Comparison of ENCODE assay signal across 8 cellular contexts in the genomic region with DNA sequence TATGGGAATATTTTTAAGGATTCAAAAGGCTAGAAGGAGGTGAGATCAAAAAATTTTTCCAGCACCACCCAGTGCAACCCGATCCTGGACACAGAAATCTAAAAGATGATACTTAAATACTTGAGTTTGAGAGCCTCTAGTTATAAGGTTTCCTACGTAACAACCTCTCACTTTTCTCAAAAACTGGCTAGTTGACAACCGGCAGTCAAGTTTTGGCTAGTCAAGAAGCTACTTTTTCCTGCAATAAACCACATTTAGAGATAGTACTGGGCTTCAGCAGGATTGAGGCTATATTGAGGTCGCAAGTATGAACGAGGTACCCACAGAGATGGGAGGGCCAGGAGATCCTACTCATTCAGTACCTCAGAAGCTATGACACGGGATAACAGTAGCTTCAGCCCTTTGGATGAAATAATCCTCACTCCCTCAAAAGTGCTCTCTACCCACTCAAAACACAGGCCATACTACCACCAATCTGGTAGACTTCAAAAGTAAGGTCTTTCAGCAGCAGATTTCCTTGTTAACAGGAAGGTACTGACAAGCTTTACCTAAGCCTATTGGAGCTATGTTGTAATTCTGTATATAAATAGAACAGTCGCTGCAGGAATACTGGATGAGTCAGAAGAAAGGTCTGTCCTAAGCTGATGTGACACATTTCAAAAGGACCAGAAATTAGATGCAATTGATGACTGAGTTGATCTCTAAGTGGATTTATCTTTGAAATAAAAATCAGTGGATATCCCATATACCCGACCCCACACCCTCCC. TPM values are rescaled to one million over a fixed set of nuclear protein-coding genes. Genes with fewer than 3 reads are reported as not detected.
DNase-seq lines count a peak whose midpoint lies in the region; ATAC-seq, FAIRE-seq and TF ChIP-seq lines count a peak whose summit lies in the region.

No MANE protein-coding gene starts in this region.

- dilution Hi-C loops in keratinocyte (cut with MboI; ENCODE audit: extremely low pct_ligation_motif_present, low sequenced_read_pairs): no loop called here

- peak overlapping the region; percentile 74 for H3K9ac ChIP-seq in keratinocyte (ENCODE audit: control insufficient read depth, extremely low read depth, insufficient read depth, low read length)

- H3K27ac ChIP-seq in keratinocyte (ENCODE audit: control insufficient read depth, insufficient read depth, low read length) (no peak overlapping the region), uterus (peak overlapping the region; percentile 92 to 94)

- no peak overlapping the region for H2AFZ ChIP-seq in keratinocyte (ENCODE audit: control insufficient read depth, low read length)

- ATAC-seq in left lobe of liver (no peak), GM18909 (IDR thresholded peaks at IDR 0.05; ENCODE audit: poor library complexity, unreplicated experiment) (no peak)

- H3K4me2 ChIP-seq in keratinocyte (ENCODE audit: control insufficient read depth, extremely low read depth, insufficient read depth, low read depth, low read length): peak overlapping the region; percentile 90

- intact Hi-C loops in uterus (cut with DNase I; ENCODE audit: low total_unique reads): no loop called here

- TF ChIP-seq CTCF in keratinocyte (optimal IDR thresholded peaks at IDR 0.05 in 1 of 3, IDR thresholded peaks at IDR 0.05 in 1 of 3, conservative IDR thresholded peaks at IDR 0.05 in 1 of 3; ENCODE audit: extremely low read depth in 1 of 3, insufficient read depth in 2 of 3, low read length in 3 of 3): no peak
- no peak for TF ChIP-seq CTCF in uterus (IDR thresholded peaks at IDR 0.05)

- H3K4me3 ChIP-seq in keratinocyte (ENCODE audit: control insufficient read depth in 2 of 3, extremely low read depth in 1 of 3, insufficient read depth in 2 of 3, low read depth in 1 of 3, low read length in 3 of 3) (peak overlapping the region in 2 of 3 experiments; percentile 76 to 83), uterus (no peak overlapping the region)

- no peaks in the 10 kb centered on the region for H3K9me3 ChIP-seq in keratinocyte (ENCODE audit: control insufficient read depth, low read depth, low read length)
- no peaks in the 10 kb centered on the region for H3K9me3 ChIP-seq in uterus

- H3K79me2 ChIP-seq in keratinocyte (ENCODE audit: control insufficient read depth, insufficient read depth, low read length): peaks cover 31% of the 10 kb centered on the region

- H3K36me3 ChIP-seq in keratinocyte (ENCODE audit: control insufficient read depth in 2 of 2, extremely low read depth in 1 of 2, insufficient read depth in 2 of 2, low read length in 2 of 2): no peaks in the 10 kb centered on the region
- no peaks in the 10 kb centered on the region for H3K36me3 ChIP-seq in uterus

- TF ChIP-seq POLR2A in uterus (IDR thresholded peaks at IDR 0.05): no peak

- FAIRE-seq in keratinocyte (lab: Jason Lieb, UNC): no peak

- no peaks in the 10 kb centered on the region for H4K20me1 ChIP-seq in keratinocyte (ENCODE audit: control insufficient read depth, extremely low read depth, insufficient read depth, low read length)

- peak; percentile 12 for DNase-seq in stimulated activated CD4-positive, alpha-beta T cell treated with anti-CD3 and anti-CD28 coated beads, Interleukin-15, amount 100 ng/mL, for 24 hours
- DNase-seq in stimulated activated CD4-positive, alpha-beta T cell treated with anti-CD3 and anti-CD28 coated beads, Interleukin-2, amount 100 ng/mL, for 48 hours: no peak
- DNase-seq in amniotic epithelial cell (ENCODE audit: low read depth): peak; percentile 46
- no peak for DNase-seq in keratinocyte (ENCODE audit: low read depth, low spot score)
- no peak for DNase-seq in uterus
- no peak for DNase-seq in putamen (ENCODE audit: low spot score)
- no peak for DNase-seq in left lobe of liver (ENCODE audit: low spot score)

- no peaks in the 10 kb centered on the region for H3K9me1 ChIP-seq in keratinocyte (ENCODE audit: control insufficient read depth, extremely low read depth, insufficient read depth, low read length)

- peaks cover 43% of the 10 kb centered on the region for H3K4me1 ChIP-seq in keratinocyte (ENCODE audit: control insufficient read depth, extremely low read depth, insufficient read depth, low read length)
- H3K4me1 ChIP-seq in uterus: no peaks in the 10 kb centered on the region

- H3K27me3 ChIP-seq in keratinocyte (ENCODE audit: control insufficient read depth, extremely low read depth, insufficient read depth, low read length) (no peaks in the 10 kb centered on the region), uterus (no peaks in the 10 kb centered on the region)

RNA-seq across cellular contexts. Expression of gene TSPAN5, which starts 1.5 kb away (rescaled TPM):
- 28.0 to 45.5 TPM (median 45.0 TPM) in 3 replicates for polyA plus RNA-seq in keratinocyte
- polyA plus RNA-seq in keratinocyte (2011; ENCODE audit: low read depth): 4.8 TPM
- polyA plus RNA-seq in keratinocyte (2011; cell fraction: cytosol; rRNA removed): 20.1 and 29.1 TPM in 2 replicates
- polyA plus RNA-seq in keratinocyte (2011; cell fraction: nucleus; rRNA removed): 35.0 and 36.3 TPM in 2 replicates
- 11.1 and 33.6 TPM in 2 replicates for polyA plus RNA-seq in keratinocyte (2012; ENCODE audit: low replicate concordance)
- 26.0 to 43.1 TPM (median 28.7 TPM) in 3 replicates for polyA minus RNA-seq in keratinocyte
- 25.5 TPM for polyA minus RNA-seq in keratinocyte (2011; cell fraction: cytosol; rRNA and poly(A)+ RNA removed)
- polyA minus RNA-seq in keratinocyte (2011; cell fraction: nucleus; rRNA and poly(A)+ RNA removed): 22.2 and 39.9 TPM in 2 replicates
- total RNA-seq in uterus (10 to 100 TPM; 15.9 to 45.3 (median 30.3) TPM), left lobe of liver (0.43 TPM)

Comparison
In these comparisons a context has a peak if more than half of its experiments do, and no peak if none do; other contexts are left out.
1. DNase-seq: peak in stimulated activated CD4-positive, alpha-beta T cell treated with anti-CD3 and anti-CD28 coated beads, Interleukin-15, amount 100 ng/mL, for 24 hours (single experiment) and amniotic epithelial cell (single experiment); none in stimulated activated CD4-positive, alpha-beta T cell treated with anti-CD3 and anti-CD28 coated beads, Interleukin-2, amount 100 ng/mL, for 48 hours (0 of 2), keratinocyte (single experiment), uterus (0 of 2), putamen (single experiment) and left lobe of liver (single experiment).
2. H3K4me3 ChIP-seq: peak in keratinocyte (2 of 3); none in uterus (0 of 2).
3. RNA of gene TSPAN5, which starts 1.5 kb away (total RNA-seq): 15.9 to 45.3 TPM in uterus; 0.43 TPM in left lobe of liver (single experiment); every median in the first group is over 10 times any median in the second.